ENCODE assay signal across 8 cellular contexts in genomic region chr2:135985826-135986393, GRCh38. TPM values are rescaled to one million over a fixed set of nuclear protein-coding genes. Genes with fewer than 3 reads are reported as not detected.
A peak's percentile ranks its signal among the peaks of the same experiment; 100 is the strongest.
DNase-seq lines count a peak whose midpoint lies in the region; ATAC-seq and TF ChIP-seq lines count a peak whose summit lies in the region.

No MANE protein-coding gene starts in this region.

- peak overlapping the region; percentile 99 for H3K27ac Mint-ChIP-seq in mesothelial cell of epicardium

- H3K4me3 Mint-ChIP-seq in mesothelial cell of epicardium = peak overlapping the region; percentile 95

- H3K27ac ChIP-seq in caudate nucleus (ENCODE audit: low read depth, low read length) = peak overlapping the region; percentile 96

- no peaks in the 10 kb centered on the region for H3K27me3 Mint-ChIP-seq in mesothelial cell of epicardium (ENCODE audit: low read depth)

- ATAC-seq in HG03342 (IDR thresholded peaks at IDR 0.05; ENCODE audit: unreplicated experiment) = peak; percentile 33

- no peaks in the 10 kb centered on the region for H3K9me3 Mint-ChIP-seq in mesothelial cell of epicardium

- peak; percentile 20 for DNase-seq in NCI-H524 treated with DMSO at 0.1 percent for 48 hours (lab: John Stamatoyannopoulos, UW)
- DNase-seq in NCI-H524 (lab: John Stamatoyannopoulos, UW) = no peak
- peak; percentile 39 to 82 (median 68) for DNase-seq in T-helper 2 cell
- DNase-seq in caudate nucleus (lab: John Stamatoyannopoulos, UW) = peak in 3 of 61 donors; percentile 70 to 77 (median 77)
- no peak for DNase-seq in mesothelial cell of epicardium (ENCODE audit: low spot score in 2 of 2, unreplicated experiment in 2 of 2)
- DNase-seq in stimulated activated naive CD4-positive, alpha-beta T cell (lab: John Stamatoyannopoulos, UW) = peak in 5 of 6 experiments; percentile 67 to 87 (median 78)
- DNase-seq in activated effector memory CD4-positive, alpha-beta T cell treated with Interleukin-2 at 50 U/mL for 16 hours = no peak

- peaks cover 4% of the 10 kb centered on the region for H3K36me3 Mint-ChIP-seq in mesothelial cell of epicardium

- H3K4me1 Mint-ChIP-seq in mesothelial cell of epicardium = peaks cover 20% of the 10 kb centered on the region

- TF ChIP-seq CTCF in mesothelial cell of epicardium (IDR thresholded peaks at IDR 0.05; ENCODE audit: unreplicated experiment) = no peak

RNA-seq across cellular contexts. Expression of gene DARS1, which starts 0.5 kb away (rescaled TPM):
- total RNA-seq in mesothelial cell of epicardium = 81.8 to 85.7 TPM (median 82.6 TPM) in 3 replicates

Comparison
In these comparisons a context has a peak if more than half of its experiments do, and no peak if none do; other contexts are left out.
1. DNase-seq: peak in NCI-H524 treated with DMSO at 0.1 percent for 48 hours (single experiment), T-helper 2 cell (5 of 5) and stimulated activated naive CD4-positive, alpha-beta T cell (5 of 6); none in NCI-H524 (0 of 2), mesothelial cell of epicardium (0 of 2) and activated effector memory CD4-positive, alpha-beta T cell treated with Interleukin-2 at 50 U/mL for 16 hours (single experiment).